ENCODE assay signal across 1 cellular context in the genomic region with DNA sequence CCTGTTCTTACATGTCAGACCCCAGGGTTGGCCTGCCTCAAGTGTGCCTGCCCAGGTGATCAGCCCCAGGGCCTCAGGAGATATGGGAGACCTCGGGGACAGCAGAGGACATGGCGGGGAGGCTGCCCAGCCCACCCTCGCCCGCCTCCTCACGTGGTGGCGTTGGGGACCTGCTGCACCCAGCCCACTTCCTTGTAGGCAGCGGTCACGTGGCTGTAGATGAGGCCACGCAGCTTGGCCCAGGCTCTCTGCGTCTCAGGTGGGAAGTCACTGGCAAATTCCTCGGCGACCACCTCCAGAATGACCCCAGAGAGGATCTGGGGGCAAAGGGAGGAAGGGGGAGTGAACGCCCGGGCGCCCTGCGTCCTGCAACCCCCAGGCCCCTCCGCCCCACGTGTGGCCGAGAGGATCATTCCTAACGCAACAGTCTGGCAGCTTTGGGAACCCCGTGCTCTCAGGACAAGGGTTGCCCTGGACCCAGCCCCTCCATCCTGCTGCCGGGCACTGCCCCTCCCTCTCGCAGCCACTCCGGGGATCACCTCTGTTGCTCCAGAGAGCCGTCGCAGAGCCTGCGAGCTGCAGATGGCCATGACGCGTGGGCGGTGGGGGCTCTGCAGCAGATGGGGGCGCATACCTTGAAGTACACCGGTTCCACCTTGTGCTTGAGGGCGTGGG.
TF ChIP-seq lines count a peak whose summit lies in the region.

No MANE protein-coding gene starts in this region.

TF ChIP-seq in HepG2, 621 proteins besides CTCF, POLR2A, EP300 and RAD21 (continues in another document):
- TF ChIP-seq HIVEP1 (CRISPR knock-in tag; IDR thresholded peaks at IDR 0.05) (no peak), ZNF564 (CRISPR knock-in tag; IDR thresholded peaks at IDR 0.05) (no peak), FOXA3 (CRISPR knock-in tag; IDR thresholded peaks at IDR 0.05) (no peak), MEIS1 (CRISPR knock-in tag; IDR thresholded peaks at IDR 0.05; ENCODE audit: borderline replicate concordance) (no peak), ELF1 (CRISPR knock-in tag; IDR thresholded peaks at IDR 0.05) (no peak), POLR2AphosphoS5 (IDR thresholded peaks at IDR 0.05; ENCODE audit: low read depth, low read length) (no peak), AHR (CRISPR knock-in tag; IDR thresholded peaks at IDR 0.05) (peak; percentile 23; the same call in 1 of the 2 replicates), ZNF879 (CRISPR knock-in tag; IDR thresholded peaks at IDR 0.05) (no peak), SALL1 (CRISPR knock-in tag; IDR thresholded peaks at IDR 0.05) (peak; percentile 2; the same call in 1 of the 2 replicates), ZNF235 (CRISPR knock-in tag; IDR thresholded peaks at IDR 0.05; ENCODE audit: borderline replicate concordance) (no peak), ZSCAN20 (CRISPR knock-in tag; IDR thresholded peaks at IDR 0.05; ENCODE audit: borderline replicate concordance) (no peak), ZNF430 (CRISPR knock-in tag; IDR thresholded peaks at IDR 0.05) (no peak), GZF1 (CRISPR knock-in tag; IDR thresholded peaks at IDR 0.05) (no peak), BCL6 (CRISPR knock-in tag; IDR thresholded peaks at IDR 0.05) (no peak), AGO1 (IDR thresholded peaks at IDR 0.05; ENCODE audit: low read depth, low read length, poor library complexity, severe bottlenecking) (peak; percentile 45), ZSCAN22 (CRISPR knock-in tag; IDR thresholded peaks at IDR 0.05) (no peak), KDM5B (CRISPR knock-in tag; IDR thresholded peaks at IDR 0.05; ENCODE audit: borderline replicate concordance) (0 out of 2 replicates have a peak, but pooled peaks have one; percentile 16), GABPB1 (CRISPR knock-in tag; IDR thresholded peaks at IDR 0.05) (peak; percentile 27; the same call in 1 of the 2 replicates), NR2C2 (CRISPR knock-in tag; IDR thresholded peaks at IDR 0.05; ENCODE audit: borderline replicate concordance) (no peak), ZSCAN12 (CRISPR knock-in tag; IDR thresholded peaks at IDR 0.05) (no peak), ZNF496 (CRISPR knock-in tag; IDR thresholded peaks at IDR 0.05; ENCODE audit: insufficient replicate concordance) (no peak), TEAD3 (CRISPR knock-in tag; optimal IDR thresholded peaks at IDR 0.05; ENCODE audit: borderline replicate concordance) (peak; percentile 8), NCOA1 (CRISPR knock-in tag; IDR thresholded peaks at IDR 0.05) (no peak), YEATS4 (CRISPR knock-in tag; IDR thresholded peaks at IDR 0.05; ENCODE audit: borderline replicate concordance) (no peak), ZNF354B (CRISPR knock-in tag; IDR thresholded peaks at IDR 0.05) (no peak), ARHGAP35 (CRISPR knock-in tag; IDR thresholded peaks at IDR 0.05; ENCODE audit: borderline replicate concordance) (peak; percentile 20; the same call in 1 of the 2 replicates), PCBP1 (IDR thresholded peaks at IDR 0.05; ENCODE audit: borderline replicate concordance, low read depth, low read length) (0 out of 2 replicates have a peak, but pooled peaks have one; percentile 23), RAD51 (IDR thresholded peaks at IDR 0.05; ENCODE audit: borderline replicate concordance) (no peak), TBX2 (CRISPR knock-in tag; IDR thresholded peaks at IDR 0.05; ENCODE audit: borderline replicate concordance) (0 out of 2 replicates have a peak, but pooled peaks have one; percentile 9), SMAD9 (CRISPR knock-in tag; IDR thresholded peaks at IDR 0.05) (no peak), ZNF225 (CRISPR knock-in tag; IDR thresholded peaks at IDR 0.05) (no peak), PHF8 (CRISPR knock-in tag; IDR thresholded peaks at IDR 0.05) (no peak), SRY (CRISPR knock-in tag; IDR thresholded peaks at IDR 0.05) (0 out of 2 replicates have a peak, but pooled peaks have one; percentile 25), TAF1 (CRISPR knock-in tag; IDR thresholded peaks at IDR 0.05) (0 out of 2 replicates have a peak, but pooled peaks have one; percentile 24)
- TF ChIP-seq, protein P1, sequence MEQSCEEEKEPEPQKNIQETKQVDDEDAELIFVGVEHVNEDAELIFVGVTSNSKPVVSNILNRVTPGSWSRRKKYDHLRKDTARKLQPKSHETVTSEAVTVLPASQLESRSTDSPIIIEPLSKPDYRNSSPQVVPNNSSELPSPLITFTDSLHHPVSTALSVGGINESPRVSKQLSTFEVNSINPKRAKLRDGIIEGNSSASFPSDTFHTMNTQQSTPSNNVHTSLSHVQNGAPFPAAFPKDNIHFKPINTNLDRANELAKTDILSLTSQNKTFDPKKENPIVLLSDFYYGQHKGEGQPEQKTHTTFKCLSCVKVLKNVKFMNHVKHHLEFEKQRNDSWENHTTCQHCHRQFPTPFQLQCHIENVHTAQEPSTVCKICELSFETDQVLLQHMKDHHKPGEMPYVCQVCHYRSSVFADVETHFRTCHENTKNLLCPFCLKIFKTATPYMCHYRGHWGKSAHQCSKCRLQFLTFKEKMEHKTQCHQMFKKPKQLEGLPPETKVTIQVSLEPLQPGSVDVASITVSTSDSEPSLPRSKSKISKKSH (CRISPR knock-in tag; IDR thresholded peaks at IDR 0.05; ENCODE audit: borderline replicate concordance) = peak; percentile 50; the same call in 1 of the 2 replicates
- TF ChIP-seq, protein P2, sequence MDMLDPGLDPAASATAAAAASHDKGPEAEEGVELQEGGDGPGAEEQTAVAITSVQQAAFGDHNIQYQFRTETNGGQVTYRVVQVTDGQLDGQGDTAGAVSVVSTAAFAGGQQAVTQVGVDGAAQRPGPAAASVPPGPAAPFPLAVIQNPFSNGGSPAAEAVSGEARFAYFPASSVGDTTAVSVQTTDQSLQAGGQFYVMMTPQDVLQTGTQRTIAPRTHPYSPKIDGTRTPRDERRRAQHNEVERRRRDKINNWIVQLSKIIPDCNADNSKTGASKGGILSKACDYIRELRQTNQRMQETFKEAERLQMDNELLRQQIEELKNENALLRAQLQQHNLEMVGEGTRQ (IDR thresholded peaks at IDR 0.05; ENCODE audit: low read depth, low read length) = no peak
- TF ChIP-seq, protein P2 (CRISPR knock-in tag; IDR thresholded peaks at IDR 0.05; ENCODE audit: borderline replicate concordance) = no peak
- TF ChIP-seq, protein P3, sequence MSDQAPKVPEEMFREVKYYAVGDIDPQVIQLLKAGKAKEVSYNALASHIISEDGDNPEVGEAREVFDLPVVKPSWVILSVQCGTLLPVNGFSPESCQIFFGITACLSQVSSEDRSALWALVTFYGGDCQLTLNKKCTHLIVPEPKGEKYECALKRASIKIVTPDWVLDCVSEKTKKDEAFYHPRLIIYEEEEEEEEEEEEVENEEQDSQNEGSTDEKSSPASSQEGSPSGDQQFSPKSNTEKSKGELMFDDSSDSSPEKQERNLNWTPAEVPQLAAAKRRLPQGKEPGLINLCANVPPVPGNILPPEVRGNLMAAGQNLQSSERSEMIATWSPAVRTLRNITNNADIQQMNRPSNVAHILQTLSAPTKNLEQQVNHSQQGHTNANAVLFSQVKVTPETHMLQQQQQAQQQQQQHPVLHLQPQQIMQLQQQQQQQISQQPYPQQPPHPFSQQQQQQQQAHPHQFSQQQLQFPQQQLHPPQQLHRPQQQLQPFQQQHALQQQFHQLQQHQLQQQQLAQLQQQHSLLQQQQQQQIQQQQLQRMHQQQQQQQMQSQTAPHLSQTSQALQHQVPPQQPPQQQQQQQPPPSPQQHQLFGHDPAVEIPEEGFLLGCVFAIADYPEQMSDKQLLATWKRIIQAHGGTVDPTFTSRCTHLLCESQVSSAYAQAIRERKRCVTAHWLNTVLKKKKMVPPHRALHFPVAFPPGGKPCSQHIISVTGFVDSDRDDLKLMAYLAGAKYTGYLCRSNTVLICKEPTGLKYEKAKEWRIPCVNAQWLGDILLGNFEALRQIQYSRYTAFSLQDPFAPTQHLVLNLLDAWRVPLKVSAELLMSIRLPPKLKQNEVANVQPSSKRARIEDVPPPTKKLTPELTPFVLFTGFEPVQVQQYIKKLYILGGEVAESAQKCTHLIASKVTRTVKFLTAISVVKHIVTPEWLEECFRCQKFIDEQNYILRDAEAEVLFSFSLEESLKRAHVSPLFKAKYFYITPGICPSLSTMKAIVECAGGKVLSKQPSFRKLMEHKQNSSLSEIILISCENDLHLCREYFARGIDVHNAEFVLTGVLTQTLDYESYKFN (CRISPR knock-in tag; conservative IDR thresholded peaks at IDR 0.05) = no peak
- TF ChIP-seq, protein P4, sequence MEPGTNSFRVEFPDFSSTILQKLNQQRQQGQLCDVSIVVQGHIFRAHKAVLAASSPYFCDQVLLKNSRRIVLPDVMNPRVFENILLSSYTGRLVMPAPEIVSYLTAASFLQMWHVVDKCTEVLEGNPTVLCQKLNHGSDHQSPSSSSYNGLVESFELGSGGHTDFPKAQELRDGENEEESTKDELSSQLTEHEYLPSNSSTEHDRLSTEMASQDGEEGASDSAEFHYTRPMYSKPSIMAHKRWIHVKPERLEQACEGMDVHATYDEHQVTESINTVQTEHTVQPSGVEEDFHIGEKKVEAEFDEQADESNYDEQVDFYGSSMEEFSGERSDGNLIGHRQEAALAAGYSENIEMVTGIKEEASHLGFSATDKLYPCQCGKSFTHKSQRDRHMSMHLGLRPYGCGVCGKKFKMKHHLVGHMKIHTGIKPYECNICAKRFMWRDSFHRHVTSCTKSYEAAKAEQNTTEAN (CRISPR knock-in tag; conservative IDR thresholded peaks at IDR 0.05) = no peak
- TF ChIP-seq, protein P5, sequence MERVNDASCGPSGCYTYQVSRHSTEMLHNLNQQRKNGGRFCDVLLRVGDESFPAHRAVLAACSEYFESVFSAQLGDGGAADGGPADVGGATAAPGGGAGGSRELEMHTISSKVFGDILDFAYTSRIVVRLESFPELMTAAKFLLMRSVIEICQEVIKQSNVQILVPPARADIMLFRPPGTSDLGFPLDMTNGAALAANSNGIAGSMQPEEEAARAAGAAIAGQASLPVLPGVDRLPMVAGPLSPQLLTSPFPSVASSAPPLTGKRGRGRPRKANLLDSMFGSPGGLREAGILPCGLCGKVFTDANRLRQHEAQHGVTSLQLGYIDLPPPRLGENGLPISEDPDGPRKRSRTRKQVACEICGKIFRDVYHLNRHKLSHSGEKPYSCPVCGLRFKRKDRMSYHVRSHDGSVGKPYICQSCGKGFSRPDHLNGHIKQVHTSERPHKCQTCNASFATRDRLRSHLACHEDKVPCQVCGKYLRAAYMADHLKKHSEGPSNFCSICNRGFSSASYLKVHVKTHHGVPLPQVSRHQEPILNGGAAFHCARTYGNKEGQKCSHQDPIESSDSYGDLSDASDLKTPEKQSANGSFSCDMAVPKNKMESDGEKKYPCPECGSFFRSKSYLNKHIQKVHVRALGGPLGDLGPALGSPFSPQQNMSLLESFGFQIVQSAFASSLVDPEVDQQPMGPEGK (CRISPR knock-in tag; IDR thresholded peaks at IDR 0.05) = 0 out of 2 replicates have a peak, but pooled peaks have one; percentile 12
- TF ChIP-seq, protein P6, sequence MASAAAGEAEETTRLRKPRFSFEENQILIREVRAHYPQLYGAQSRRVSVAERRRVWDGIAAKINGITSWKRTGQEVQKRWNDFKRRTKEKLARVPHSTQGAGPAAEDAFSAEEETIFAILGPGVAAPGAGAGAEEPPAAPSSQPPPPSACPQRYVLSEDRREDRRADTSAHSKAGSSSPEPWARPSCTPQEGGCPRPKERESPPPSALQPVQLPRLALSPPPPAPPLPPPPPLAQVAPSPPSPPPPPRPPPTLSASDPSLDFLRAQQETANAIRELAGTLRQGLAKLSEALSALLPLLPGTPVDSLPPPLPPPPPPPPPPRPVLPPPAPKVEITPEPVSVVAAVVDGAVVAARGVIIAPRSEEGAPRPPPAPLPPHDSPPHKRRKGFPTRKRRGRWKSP (CRISPR knock-in tag; IDR thresholded peaks at IDR 0.05) = no peak
- TF ChIP-seq, protein P7, sequence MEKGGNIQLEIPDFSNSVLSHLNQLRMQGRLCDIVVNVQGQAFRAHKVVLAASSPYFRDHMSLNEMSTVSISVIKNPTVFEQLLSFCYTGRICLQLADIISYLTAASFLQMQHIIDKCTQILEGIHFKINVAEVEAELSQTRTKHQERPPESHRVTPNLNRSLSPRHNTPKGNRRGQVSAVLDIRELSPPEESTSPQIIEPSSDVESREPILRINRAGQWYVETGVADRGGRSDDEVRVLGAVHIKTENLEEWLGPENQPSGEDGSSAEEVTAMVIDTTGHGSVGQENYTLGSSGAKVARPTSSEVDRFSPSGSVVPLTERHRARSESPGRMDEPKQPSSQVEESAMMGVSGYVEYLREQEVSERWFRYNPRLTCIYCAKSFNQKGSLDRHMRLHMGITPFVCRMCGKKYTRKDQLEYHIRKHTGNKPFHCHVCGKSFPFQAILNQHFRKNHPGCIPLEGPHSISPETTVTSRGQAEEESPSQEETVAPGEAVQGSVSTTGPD (CRISPR knock-in tag; IDR thresholded peaks at IDR 0.05) = no peak
- TF ChIP-seq, protein P8, sequence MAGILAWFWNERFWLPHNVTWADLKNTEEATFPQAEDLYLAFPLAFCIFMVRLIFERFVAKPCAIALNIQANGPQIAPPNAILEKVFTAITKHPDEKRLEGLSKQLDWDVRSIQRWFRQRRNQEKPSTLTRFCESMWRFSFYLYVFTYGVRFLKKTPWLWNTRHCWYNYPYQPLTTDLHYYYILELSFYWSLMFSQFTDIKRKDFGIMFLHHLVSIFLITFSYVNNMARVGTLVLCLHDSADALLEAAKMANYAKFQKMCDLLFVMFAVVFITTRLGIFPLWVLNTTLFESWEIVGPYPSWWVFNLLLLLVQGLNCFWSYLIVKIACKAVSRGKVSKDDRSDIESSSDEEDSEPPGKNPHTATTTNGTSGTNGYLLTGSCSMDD (CRISPR knock-in tag; IDR thresholded peaks at IDR 0.05) = 0 out of 2 replicates have a peak, but pooled peaks have one; percentile 16
- TF ChIP-seq, protein P9, sequence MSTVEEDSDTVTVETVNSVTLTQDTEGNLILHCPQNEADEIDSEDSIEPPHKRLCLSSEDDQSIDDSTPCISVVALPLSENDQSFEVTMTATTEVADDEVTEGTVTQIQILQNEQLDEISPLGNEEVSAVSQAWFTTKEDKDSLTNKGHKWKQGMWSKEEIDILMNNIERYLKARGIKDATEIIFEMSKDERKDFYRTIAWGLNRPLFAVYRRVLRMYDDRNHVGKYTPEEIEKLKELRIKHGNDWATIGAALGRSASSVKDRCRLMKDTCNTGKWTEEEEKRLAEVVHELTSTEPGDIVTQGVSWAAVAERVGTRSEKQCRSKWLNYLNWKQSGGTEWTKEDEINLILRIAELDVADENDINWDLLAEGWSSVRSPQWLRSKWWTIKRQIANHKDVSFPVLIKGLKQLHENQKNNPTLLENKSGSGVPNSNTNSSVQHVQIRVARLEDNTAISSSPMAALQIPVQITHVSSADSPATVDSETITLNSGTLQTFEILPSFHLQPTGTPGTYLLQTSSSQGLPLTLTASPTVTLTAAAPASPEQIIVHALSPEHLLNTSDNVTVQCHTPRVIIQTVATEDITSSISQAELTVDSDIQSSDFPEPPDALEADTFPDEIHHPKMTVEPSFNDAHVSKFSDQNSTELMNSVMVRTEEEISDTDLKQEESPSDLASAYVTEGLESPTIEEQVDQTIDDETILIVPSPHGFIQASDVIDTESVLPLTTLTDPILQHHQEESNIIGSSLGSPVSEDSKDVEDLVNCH (CRISPR knock-in tag; IDR thresholded peaks at IDR 0.05) = no peak
